20 cellular contexts compared by ENCODE assay signal in the genomic region with DNA sequence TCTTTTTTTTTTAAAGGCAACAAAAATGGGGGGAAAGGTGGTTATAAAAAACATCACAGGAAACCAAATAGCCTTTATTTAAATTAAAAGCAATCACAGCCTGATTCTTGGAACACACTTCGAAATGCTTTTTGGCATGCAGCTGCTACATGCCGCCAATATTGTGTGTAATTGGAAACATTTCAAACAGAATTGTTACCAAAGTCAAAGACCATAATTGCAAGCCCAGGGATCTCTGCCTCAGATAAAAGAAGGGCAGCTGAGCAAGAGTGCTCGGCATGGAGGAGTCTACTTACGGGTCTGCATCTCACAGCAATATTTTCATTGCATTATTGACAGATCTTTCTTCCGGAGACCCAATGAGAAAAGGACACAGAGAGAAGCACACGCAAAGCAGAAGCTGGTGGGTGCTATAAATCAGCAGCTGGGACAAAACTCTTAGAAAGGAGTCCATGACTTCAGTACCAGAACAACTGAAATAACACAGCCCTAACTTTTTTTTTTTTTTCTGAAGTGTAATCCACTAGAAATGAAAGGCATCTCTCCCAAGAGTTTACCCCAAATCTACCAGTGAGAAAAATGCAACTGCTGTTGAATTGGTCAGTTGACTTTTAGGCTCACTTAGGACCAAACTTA. TPM values are rescaled to one million over a fixed set of nuclear protein-coding genes. Genes with fewer than 3 reads are reported as not detected.
DNase-seq lines count a peak whose midpoint lies in the region; ATAC-seq, FAIRE-seq and TF ChIP-seq lines count a peak whose summit lies in the region.
"Had no signal": no experiment of that assay in that cellular context is flagged by ENCODE, and none has a peak within 500 bp of the region (broad histone marks: within the 10 kb centered on the region; RNA-seq: fewer than 3 reads in every experiment).

No MANE protein-coding gene starts in this region.

- peaks cover 78% of the 10 kb centered on the region for H4K20me1 ChIP-seq in astrocyte (ENCODE audit: insufficient read depth, low read length)

- H3K9ac ChIP-seq in astrocyte (ENCODE audit: low read length), result no peak overlapping the region

- peaks cover 29% of the 10 kb centered on the region for H3K4me1 ChIP-seq in astrocyte (ENCODE audit: insufficient read depth, low read length)
- H3K4me1 ChIP-seq in sigmoid colon, result peaks cover 0 to 72% (median 54%) of the 10 kb centered on the region in 4 donors
- H3K4me1 ChIP-seq: colonic mucosa had no signal

- TF ChIP-seq CTCF in astrocyte (IDR thresholded peaks at IDR 0.05; ENCODE audit: insufficient read depth, low read depth, low read length), result no peak
- no peak for TF ChIP-seq CTCF in sigmoid colon (IDR thresholded peaks at IDR 0.05)

- TF ChIP-seq EP300 in sigmoid colon (IDR thresholded peaks at IDR 0.05), result no peak

- no peak overlapping the region for H2AFZ ChIP-seq in astrocyte (ENCODE audit: low read depth, low read length)

- H3K4me3 ChIP-seq in astrocyte (ENCODE audit: insufficient read depth, low read depth, low read length) (peak overlapping the region; percentile 13), sigmoid colon (peak overlapping the region in 1 of 4 donors; percentile 14)
- H3K4me3 ChIP-seq: colonic mucosa, right lobe of liver, testis had no signal

- H3K4me3 Mint-ChIP-seq in astrocyte (ENCODE audit: unreplicated experiment), result peak overlapping the region; percentile 9
- H3K4me3 Mint-ChIP-seq: immature natural killer cell; T-helper 2 cell treated with Interferon-gamma antibody and Interleukin-4, amounts not matched to agents 5 μg/mL and 100 μg/mL, for 36 hours had no signal

- H3K27ac Mint-ChIP-seq in astrocyte (ENCODE audit: unreplicated experiment), result no peak overlapping the region
- H3K27ac Mint-ChIP-seq: immature natural killer cell; T-helper 2 cell treated with Interferon-gamma antibody and Interleukin-4, amounts not matched to agents 5 μg/mL and 100 μg/mL, for 36 hours had no signal

- H3K27me3 ChIP-seq in astrocyte (ENCODE audit: insufficient read depth, low read length) (no peaks in the 10 kb centered on the region), sigmoid colon (no peaks in the 10 kb centered on the region)
- H3K27me3 ChIP-seq: testis had no signal

- FAIRE-seq in astrocyte (lab: Jason Lieb, UNC), result no peak

- TF ChIP-seq POLR2A in sigmoid colon (IDR thresholded peaks at IDR 0.05), result no peak

- peaks cover 25% of the 10 kb centered on the region for H3K4me1 Mint-ChIP-seq in astrocyte (ENCODE audit: low read depth, unreplicated experiment)

- H3K4me2 ChIP-seq in astrocyte (ENCODE audit: low read length), result peak overlapping the region; percentile 88

- intact Hi-C loops in sigmoid colon (cut with DNase I), result loop anchor here (5.0 kb wide), 3 partner anchors 102 to 753 kb away; no protein-coding TSS in a partner anchor
- intact Hi-C loops in sciatic nerve (cut with DNase I), result no loop called here

- peaks cover 5% of the 10 kb centered on the region for H3K36me3 Mint-ChIP-seq in astrocyte (ENCODE audit: low read depth, unreplicated experiment)

- ATAC-seq in sciatic nerve (no peak), HG02571 (IDR thresholded peaks at IDR 0.05; ENCODE audit: unreplicated experiment) (no peak), GM18873 (IDR thresholded peaks at IDR 0.05; ENCODE audit: low FRiP score, unreplicated experiment) (no peak)

- no peaks in the 10 kb centered on the region for H3K36me3 ChIP-seq in astrocyte (ENCODE audit: insufficient read depth, low read length)
- no peaks in the 10 kb centered on the region for H3K36me3 ChIP-seq in sigmoid colon
- H3K36me3 ChIP-seq: colonic mucosa, right lobe of liver had no signal

- WGBS in sigmoid colon, 2 donors, result 22 to 54% methylated on average over 6 of the region's 6 CpGs

- DNase-seq in LHCN-M2 (ENCODE audit: low read depth) (peak; percentile 88), astrocyte (ENCODE audit: low read depth) (no peak), hepatic stellate cell (ENCODE audit: low spot score) (peak; percentile 22), sigmoid colon (no peak), sciatic nerve (ENCODE audit: low spot score) (no peak), occipital lobe (lab: John Stamatoyannopoulos, UW) (no peak)
- DNase-seq: AML-193; amniotic stem cell; Caco-2; colonic mucosa; immature natural killer cell; NCI-H187; OCI-M1; right lobe of liver; stimulated activated CD4-positive, alpha-beta T cell treated with anti-CD3 and anti-CD28 coated beads, Interleukin-4, amount 100 ng/mL, for 24 hours; testis had no signal

- peaks cover 99% of the 10 kb centered on the region for H3K79me2 ChIP-seq in astrocyte (ENCODE audit: insufficient read depth, low read length)

- no peaks in the 10 kb centered on the region for H3K9me3 Mint-ChIP-seq in astrocyte (ENCODE audit: unreplicated experiment)
- H3K9me3 Mint-ChIP-seq: T-helper 2 cell treated with Interferon-gamma antibody and Interleukin-4, amounts not matched to agents 5 μg/mL and 100 μg/mL, for 36 hours had no signal

- H3K9me3 ChIP-seq in astrocyte (ENCODE audit: insufficient read depth, low read depth, low read length), result no peaks in the 10 kb centered on the region
- H3K9me3 ChIP-seq in sigmoid colon, result no peaks in the 10 kb centered on the region
- H3K9me3 ChIP-seq: Caco-2, colonic mucosa, right lobe of liver, testis had no signal

- H3K27me3 Mint-ChIP-seq in astrocyte (ENCODE audit: low read depth, unreplicated experiment), result no peaks in the 10 kb centered on the region

- H3K27ac ChIP-seq in astrocyte (ENCODE audit: low read depth, low read length) (no peak overlapping the region), sigmoid colon (peak overlapping the region; percentile 23 to 72 (median 47))
- H3K27ac ChIP-seq: colonic mucosa, right lobe of liver, testis had no signal

RNA-seq across cellular contexts. Expression of gene PRICKLE1, which starts 4.9 kb away (rescaled TPM):
- total RNA-seq in LHCN-M2 (2014; rRNA removed), result 1.1 and 2.8 TPM in 2 replicates
- polyA plus RNA-seq in LHCN-M2 (2012), result 5.9 TPM
- total RNA-seq in astrocyte, result 34.9 and 39.5 TPM in 2 replicates
- 10 to 100 TPM in 2 of 4 donors, 1 to 10 TPM in 2; 4.6 to 12.4 (median 10.0) TPM for total RNA-seq in sigmoid colon
- 1 to 10 TPM in 2 of 3 donors, under 1 TPM in 1; 0.46 to 7.8 (median 2.5) TPM for polyA plus RNA-seq in sigmoid colon
- 100 TPM for total RNA-seq in sciatic nerve
- 8.7 TPM for total RNA-seq in occipital lobe
- total RNA-seq: activated CD8-positive, alpha-beta memory T cell treated with anti-CD3 and anti-CD28 coated beads for 36 hours had no signal

Comparison
In these comparisons a context has a peak if more than half of its experiments do, and no peak if none do; other contexts are left out.
1. DNase-seq: peak in LHCN-M2 (single experiment) and hepatic stellate cell (single experiment); none in astrocyte (single experiment), sigmoid colon (single experiment), sciatic nerve (single experiment) and occipital lobe (single experiment).